In genomic region chr10:87850742-87851205, GRCh38 we compare ENCODE assay signal across 8 cellular contexts. TPM values are rescaled to one million over a fixed set of nuclear protein-coding genes. Genes with fewer than 3 reads are reported as not detected.
A peak's percentile ranks its signal among the peaks of the same experiment; 100 is the strongest.
DNase-seq lines count a peak whose midpoint lies in the region; ATAC-seq and TF ChIP-seq lines count a peak whose summit lies in the region.

No MANE protein-coding gene starts in this region.

- H2BK120ac ChIP-seq in IMR-90 (ENCODE audit: low read depth, low read length): no peak overlapping the region

- no peak overlapping the region for H3K18ac ChIP-seq in IMR-90 (ENCODE audit: low read depth, low read length)

- DNase-seq in EL: peak; percentile 58
- DNase-seq in IMR-90: peak; percentile 70
- DNase-seq in SJCRH30: peak; percentile 23 to 60
- DNase-seq in activated naive CD8-positive, alpha-beta T cell treated with anti-CD3 and anti-CD28 coated beads, Interleukin-2, amount 10 ng/mL, durations not matched to agents 7 days and 5 days: no peak
- peak; percentile 54 for DNase-seq in left cardiac atrium
- DNase-seq in sciatic nerve (ENCODE audit: low spot score): peak; percentile 66

- H2AFZ ChIP-seq in IMR-90 (replicated peaks; ENCODE audit: low read length, poor library complexity): peak overlapping the region; percentile 9

- no peaks in the 10 kb centered on the region for H3K9me3 Mint-ChIP-seq in activated naive CD8-positive, alpha-beta T cell treated with anti-CD3 and anti-CD28 coated beads, Interleukin-2, amount 10 ng/mL, durations not matched to agents 7 days and 5 days

- WGBS in IMR-90 (ENCODE audit: extremely low coverage in 2 of 2, insufficient read length in 1 of 2), 2 experiments: no CpG with 5 or more reads among the region's 5 CpGs

- H4K5ac ChIP-seq in IMR-90 (ENCODE audit: low read depth, low read length): no peak overlapping the region

- H3K4me3 ChIP-seq in IMR-90 (ENCODE audit: insufficient read depth, low read depth, low read length) (no peak overlapping the region), SJCRH30 (no peak overlapping the region)

- H4K8ac ChIP-seq in IMR-90 (ENCODE audit: low read depth in 2 of 2, low read length in 2 of 2): no peak overlapping the region

- H3K4me1 ChIP-seq in IMR-90 (ENCODE audit: control insufficient read depth, insufficient read depth, low read length) (no peaks in the 10 kb centered on the region; the same call in 1 of the 2 replicates), SJCRH30 (no peaks in the 10 kb centered on the region)

- H2AK9ac ChIP-seq in IMR-90 (replicated peaks; ENCODE audit: low read depth, low read length, poor library complexity): no peak overlapping the region

- no peak overlapping the region for H3K9ac ChIP-seq in IMR-90 (ENCODE audit: low read depth, low read length)

- H2BK15ac ChIP-seq in IMR-90 (ENCODE audit: low read depth, low read length): no peak overlapping the region

- H3K4me1 Mint-ChIP-seq in activated naive CD8-positive, alpha-beta T cell treated with anti-CD3 and anti-CD28 coated beads, Interleukin-2, amount 10 ng/mL, durations not matched to agents 7 days and 5 days: peaks cover 19% of the 10 kb centered on the region

- TF ChIP-seq POLR2A in IMR-90 (IDR thresholded peaks at IDR 0.05; ENCODE audit: low read depth, low read length): no peak

- H3K4ac ChIP-seq in IMR-90 (ENCODE audit: low read depth, low read length): no peak overlapping the region

- no peak overlapping the region for H3K27ac Mint-ChIP-seq in activated naive CD8-positive, alpha-beta T cell treated with anti-CD3 and anti-CD28 coated beads, Interleukin-2, amount 10 ng/mL, durations not matched to agents 7 days and 5 days

- H4K91ac ChIP-seq in IMR-90 (ENCODE audit: insufficient read depth, low read depth, low read length): no peak overlapping the region

- in situ Hi-C loops in IMR-90 (cut with MboI; ENCODE audit: low sequenced_read_pairs): no loop called here

- peak; percentile 71 for TF ChIP-seq CTCF in IMR-90 (conservative IDR thresholded peaks at IDR 0.05; ENCODE audit: low read depth, low read length)

- no peak overlapping the region for H2BK20ac ChIP-seq in IMR-90 (ENCODE audit: low read depth, low read length)

- no peak overlapping the region for H3K56ac ChIP-seq in IMR-90 (ENCODE audit: extremely low read depth, insufficient read depth, low read length)

- TF ChIP-seq RAD21 in IMR-90 (IDR thresholded peaks at IDR 0.05; ENCODE audit: low read length): peak; percentile 86

- H3K36me3 ChIP-seq in IMR-90 (ENCODE audit: control insufficient read depth, insufficient read depth, low read length) (no peaks in the 10 kb centered on the region), SJCRH30 (no peaks in the 10 kb centered on the region)

- CTCF ChIA-PET in IMR-90 (lab: Yijun Ruan, JAX): interaction anchor here (0.5 to 2.3 kb wide), 5 partner anchors 193 to 698 kb away, joined by 3 to 9 read pairs (median 3); no protein-coding TSS in a partner anchor

- dilution Hi-C loops in IMR-90 (cut with HindIII; ENCODE audit: low sequenced_read_pairs, unreplicated experiment): no loop called here

- no peaks in the 10 kb centered on the region for H3K9me3 ChIP-seq in IMR-90 (ENCODE audit: control insufficient read depth, insufficient read depth, low read length)
- no peaks in the 10 kb centered on the region for H3K9me3 ChIP-seq in SJCRH30 (replicated peaks)

- no TSS peak for BruUV-seq in IMR-90 (replicated peaks; lab: Mats Ljungman, UMichigan)

- no peak overlapping the region for H3K4me3 Mint-ChIP-seq in activated naive CD8-positive, alpha-beta T cell treated with anti-CD3 and anti-CD28 coated beads, Interleukin-2, amount 10 ng/mL, durations not matched to agents 7 days and 5 days

- H3K27me3 ChIP-seq in IMR-90 (ENCODE audit: control insufficient read depth, insufficient read depth, low read length) (no peaks in the 10 kb centered on the region), SJCRH30 (no peaks in the 10 kb centered on the region)

- ATAC-seq in IMR-90 (ENCODE audit: low read depth) (peak; percentile 81), left cardiac atrium (peak; percentile 93 to 97), sciatic nerve (peak; percentile 95), GM21390 (IDR thresholded peaks at IDR 0.05; ENCODE audit: unreplicated experiment) (no peak), HG02852 (IDR thresholded peaks at IDR 0.05; ENCODE audit: unreplicated experiment) (no peak)
- peak; percentile 86 for ATAC-seq in activated naive CD8-positive, alpha-beta T cell treated with anti-CD3 and anti-CD28 coated beads, Interleukin-2, amount 10 ng/mL, durations not matched to agents 7 days and 5 days (ENCODE audit: low read depth)

- H3K9me1 ChIP-seq in IMR-90 (ENCODE audit: insufficient read depth, low read length): no peaks in the 10 kb centered on the region

- H3K4me2 ChIP-seq in IMR-90 (ENCODE audit: low read depth, low read length): no peak overlapping the region

- H3K36me3 Mint-ChIP-seq in activated naive CD8-positive, alpha-beta T cell treated with anti-CD3 and anti-CD28 coated beads, Interleukin-2, amount 10 ng/mL, durations not matched to agents 7 days and 5 days: no peaks in the 10 kb centered on the region

- H2BK5ac ChIP-seq in IMR-90 (ENCODE audit: low read depth, low read length, poor library complexity, severe bottlenecking): no peak overlapping the region

- H3K27me3 Mint-ChIP-seq in activated naive CD8-positive, alpha-beta T cell treated with anti-CD3 and anti-CD28 coated beads, Interleukin-2, amount 10 ng/mL, durations not matched to agents 7 days and 5 days: peaks cover 1% of the 10 kb centered on the region

- intact Hi-C loops in IMR-90 (cut with micrococcal nuclease) (loop anchor here (1.0 kb wide), 1 partner anchor 539 kb away; no protein-coding TSS in a partner anchor), left cardiac atrium (cut with DNase I) (loop anchor here (5.0 to 10.0 kb wide), 4 partner anchors 262 to 704 kb away; no protein-coding TSS in a partner anchor), sciatic nerve (cut with DNase I) (loop anchor here (5.0 kb wide), 1 partner anchor 697 kb away; no protein-coding TSS in a partner anchor)

- no peak overlapping the region for H3K14ac ChIP-seq in IMR-90 (replicated peaks; ENCODE audit: low read depth, low read length)

- no peak overlapping the region for H2AK5ac ChIP-seq in IMR-90 (ENCODE audit: low read depth, low read length)

- no peaks in the 10 kb centered on the region for H3K79me1 ChIP-seq in IMR-90 (ENCODE audit: low read depth in 1 of 2, low read length in 2 of 2)

- POLR2A ChIA-PET in IMR-90 (lab: Charles Lee; ENCODE audit: unreplicated experiment): no interaction called here
- POLR2A ChIA-PET in activated naive CD8-positive, alpha-beta T cell treated with anti-CD3 and anti-CD28 coated beads, Interleukin-2, amount 10 ng/mL, durations not matched to agents 7 days and 5 days (lab: Charles Lee): interaction anchor here (1.7 kb wide), 1 partner anchor 11 kb away, joined by 7 read pairs; no protein-coding TSS in a partner anchor

- H3K27ac ChIP-seq in IMR-90 (ENCODE audit: insufficient read depth, low read length) (no peak overlapping the region), SJCRH30 (no peak overlapping the region)

- H3K23ac ChIP-seq in IMR-90 (ENCODE audit: low read depth, low read length): no peak overlapping the region

- H4K20me1 ChIP-seq in IMR-90 (ENCODE audit: insufficient read depth, low read length): no peaks in the 10 kb centered on the region

TF ChIP-seq in IMR-90, 13 proteins besides CTCF, POLR2A, EP300 and RAD21 (continues in another document):
- TF ChIP-seq MXI1 (IDR thresholded peaks at IDR 0.05; ENCODE audit: borderline replicate concordance, low read depth, low read length) (0 out of 2 replicates have a peak, but pooled peaks have one; percentile 35), SMC3 (IDR thresholded peaks at IDR 0.05; ENCODE audit: low read depth, low read length) (peak; percentile 85), CEBPB (IDR thresholded peaks at IDR 0.05; ENCODE audit: low read depth, low read length) (no peak), FOS (IDR thresholded peaks at IDR 0.05; ENCODE audit: low read depth, low read length) (no peak), RCOR1 (IDR thresholded peaks at IDR 0.05; ENCODE audit: insufficient replicate concordance, low read length) (no peak), NFE2L2 (IDR thresholded peaks at IDR 0.05; ENCODE audit: low read depth, low read length) (no peak), CHD1 (IDR thresholded peaks at IDR 0.05; ENCODE audit: low read depth, low read length) (no peak)

RNA-seq across cellular contexts. Expression of gene KLLN, which starts 12.6 kb away (rescaled TPM):
- total RNA-seq in IMR-90 (2012; rRNA removed) (0.36 and 0.56 TPM in 2 replicates), left cardiac atrium (under 1 TPM; 0.56 to 0.58 TPM), sciatic nerve (0.98 TPM)
- 0.26 and 0.36 TPM in 2 replicates for polyA plus RNA-seq in IMR-90 (2012; rRNA removed)
- 0.22 and 0.39 TPM in 2 replicates for polyA plus RNA-seq in IMR-90 (2012; cell fraction: cytosol; rRNA removed)
- 0.11 and 0.18 TPM in 2 replicates for polyA plus RNA-seq in IMR-90 (2012; cell fraction: nucleus; rRNA removed; ENCODE audit: low replicate concordance)
- 0.02 and 0.18 TPM in 2 replicates for total RNA-seq in SJCRH30 (2014; rRNA removed; shearing (Covaris generic))
- total RNA-seq in activated naive CD8-positive, alpha-beta T cell treated with anti-CD3 and anti-CD28 coated beads, Interleukin-2, amount 10 ng/mL, durations not matched to agents 7 days and 5 days: under 1 TPM; 0.69 to 0.71 TPM

RNA-seq across cellular contexts. Expression of gene PTEN, which starts 12.7 kb away (rescaled TPM):
- total RNA-seq in IMR-90 (2012; rRNA removed) (38.9 and 88.0 TPM in 2 replicates), left cardiac atrium (10 to 100 TPM; 76.7 to 79.7 TPM), sciatic nerve (139 TPM)
- polyA plus RNA-seq in IMR-90 (2012; rRNA removed): 12.0 and 14.5 TPM in 2 replicates
- polyA plus RNA-seq in IMR-90 (2012; cell fraction: cytosol; rRNA removed): 2.1 and 2.9 TPM in 2 replicates
- 2.0 and 15.2 TPM in 2 replicates for polyA plus RNA-seq in IMR-90 (2012; cell fraction: nucleus; rRNA removed; ENCODE audit: low replicate concordance)
- 20.5 and 21.2 TPM in 2 replicates for total RNA-seq in SJCRH30 (2014; rRNA removed; shearing (Covaris generic))
- total RNA-seq in activated naive CD8-positive, alpha-beta T cell treated with anti-CD3 and anti-CD28 coated beads, Interleukin-2, amount 10 ng/mL, durations not matched to agents 7 days and 5 days: 10 to 100 TPM; 81.9 to 97.1 TPM

RNA-seq across cellular contexts. Expression of gene ATAD1, which starts 32.7 kb away (rescaled TPM):
- total RNA-seq in IMR-90 (2012; rRNA removed): 21.9 and 41.4 TPM in 2 replicates
- 11.7 and 12.7 TPM in 2 replicates for polyA plus RNA-seq in IMR-90 (2012; rRNA removed)
- polyA plus RNA-seq in IMR-90 (2012; cell fraction: cytosol; rRNA removed): 1.2 and 1.5 TPM in 2 replicates
- polyA plus RNA-seq in IMR-90 (2012; cell fraction: nucleus; rRNA removed; ENCODE audit: low replicate concordance): 0.53 and 6.8 TPM in 2 replicates
- 26.3 and 28.2 TPM in 2 replicates for total RNA-seq in SJCRH30 (2014; rRNA removed; shearing (Covaris generic))
- total RNA-seq in activated naive CD8-positive, alpha-beta T cell treated with anti-CD3 and anti-CD28 coated beads, Interleukin-2, amount 10 ng/mL, durations not matched to agents 7 days and 5 days: 10 to 100 TPM; 45.7 to 45.9 TPM
- total RNA-seq in left cardiac atrium: 100 to 1,000 TPM in 1 of 2 donors, 10 to 100 TPM in 1; 84.9 to 150 TPM
- 59.5 TPM for total RNA-seq in sciatic nerve

Comparison
In these comparisons a context has a peak if more than half of its experiments do, and no peak if none do; other contexts are left out.
1. ATAC-seq: peak in IMR-90 (single experiment), activated naive CD8-positive, alpha-beta T cell treated with anti-CD3 and anti-CD28 coated beads, Interleukin-2, amount 10 ng/mL, durations not matched to agents 7 days and 5 days (single experiment), left cardiac atrium (2 of 2) and sciatic nerve (single experiment); none in GM21390 (single experiment) and HG02852 (single experiment).